In the genomic region with DNA sequence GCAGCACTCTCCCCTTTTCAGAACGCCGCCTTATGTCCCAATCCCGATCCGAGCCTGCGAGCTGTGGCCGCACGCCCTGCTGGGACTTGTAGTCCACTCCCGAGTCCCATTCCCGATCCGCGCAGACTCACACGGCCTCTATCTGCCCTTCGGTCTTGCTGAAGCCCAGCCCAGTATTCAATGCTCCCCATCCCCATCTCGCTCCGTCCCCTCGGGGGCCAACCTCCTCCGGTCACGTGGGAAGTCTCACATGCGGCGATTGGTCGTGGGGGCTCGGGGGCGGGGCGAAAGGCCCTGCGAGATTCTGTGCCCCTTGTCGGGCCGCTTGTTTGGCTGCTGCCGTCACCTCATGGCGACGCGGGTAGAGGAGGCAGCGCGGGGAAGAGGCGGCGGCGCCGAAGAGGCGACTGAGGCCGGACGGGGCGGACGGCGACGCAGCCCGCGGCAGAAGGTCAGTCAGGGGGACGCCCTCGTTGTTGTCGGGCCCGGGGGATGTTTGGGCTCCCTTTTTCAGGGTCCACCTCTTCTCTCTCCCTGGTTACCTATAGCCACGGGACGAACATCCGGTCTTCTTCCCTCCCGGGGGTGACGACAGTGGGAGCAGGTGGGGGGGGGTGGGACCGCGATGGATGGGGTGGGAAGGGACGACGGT, we compare ENCODE assay signal across 8 cellular contexts. TPM values are rescaled to one million over a fixed set of nuclear protein-coding genes. Genes with fewer than 3 reads are reported as not detected.
DNase-seq lines count a peak whose midpoint lies in the region; ATAC-seq, FAIRE-seq and TF ChIP-seq lines count a peak whose summit lies in the region.

TSS of gene TXLNG (plus strand) at position 328 of the 652 bp plus-strand sequence. CDS start at position 350, 22 bp downstream.

- POLR2A ChIA-PET in activated CD4-positive, alpha-beta memory T cell treated with anti-CD3 and anti-CD28 coated beads for 36 hours (lab: Charles Lee) = no interaction called here
- POLR2A ChIA-PET in HepG2 (lab: Yijun Ruan, JAX) = interaction anchor here (1.2 to 4.7 kb wide), 3 partner anchors 15 to 67 kb away, joined by 4 to 79 read pairs (median 6); partner anchors contain the start of gene SYAP1

- TF ChIP-seq CTCF in HepG2 (CRISPR knock-in tag; IDR thresholded peaks at IDR 0.05) = no peak

- no peak for TF ChIP-seq EP300 in HepG2 (IDR thresholded peaks at IDR 0.05; ENCODE audit: low read depth in 2 of 2, low read length in 2 of 2)
- no peak for TF ChIP-seq EP300 in HepG2 (CRISPR knock-in tag; IDR thresholded peaks at IDR 0.05; ENCODE audit: borderline replicate concordance)

- H3K27ac ChIP-seq in HepG2 (ENCODE audit: extremely low read length, insufficient read depth, low read length) = peak within 1 kb of the TSS; percentile 74

- peak; percentile 95 for DNase-seq in CD1c-positive myeloid dendritic cell (ENCODE audit: extremely low spot score)
- peak; percentile 99 for DNase-seq in NCI-H82 treated with DMSO at 0.1 percent for 48 hours (lab: John Stamatoyannopoulos, UW; ENCODE audit: unreplicated experiment)
- DNase-seq in activated CD4-positive, alpha-beta memory T cell treated with anti-CD3 and anti-CD28 coated beads for 36 hours = peak; percentile 96
- peak; percentile 98 to 99 for DNase-seq in dermis microvascular lymphatic vessel endothelial cell (ENCODE audit: low read depth in 2 of 2)
- peak; percentile 95 for DNase-seq in HepG2 (ENCODE audit: low spot score)
- peak; percentile 87 for DNase-seq in stimulated activated CD4-positive, alpha-beta T cell treated with anti-CD3 and anti-CD28 coated beads, Interleukin-4, amount 100 ng/mL, for 1 hour

- peak; percentile 99 for FAIRE-seq in HepG2 (lab: Jason Lieb, UNC)

- in situ Hi-C loops in HepG2 (cut with HindIII; ENCODE audit: extremely low pct_ligation_motif_present, low pct_unique_long_range_greater_than_20kb) = no loop called here

- no peaks in the 10 kb centered on the region for H3K27me3 ChIP-seq in HepG2 (ENCODE audit: control insufficient read depth in 1 of 2, insufficient read depth in 2 of 2, low read length in 2 of 2)

- peak; percentile 72 to 80 for TF ChIP-seq POLR2A in HepG2 (IDR thresholded peaks at IDR 0.05; ENCODE audit: insufficient read depth in 1 of 2, low read depth in 2 of 2, low read length in 2 of 2)

- peak within 1 kb of the TSS; percentile 69 for H2AFZ ChIP-seq in HepG2 (ENCODE audit: low read length)

- no TSS peak for BruUV-seq in HepG2 (replicated peaks; lab: Mats Ljungman, UMichigan)

- intact Hi-C loops in activated CD4-positive, alpha-beta memory T cell treated with anti-CD3 and anti-CD28 coated beads for 36 hours (cut with micrococcal nuclease) = loop anchor here (1.0 kb wide), 4 partner anchors 36 to 1111 kb away; partner anchors contain the start of genes RBBP7 and SYAP1
- intact Hi-C loops in HepG2 (cut with micrococcal nuclease; ENCODE audit: unreplicated experiment) = loop anchor here (10.0 kb wide), 1 partner anchor 71 kb away; the partner anchor contains the start of genes CTPS2 and SYAP1

- peak within 1 kb of the TSS; percentile 71 for H3K9ac ChIP-seq in HepG2 (ENCODE audit: insufficient read depth, low read depth, low read length)

- H3K4me1 Mint-ChIP-seq in activated CD4-positive, alpha-beta memory T cell treated with anti-CD3 and anti-CD28 coated beads for 36 hours (ENCODE audit: low read depth) = peaks cover 10% of the 10 kb centered on the region

- peaks cover 35% of the 10 kb centered on the region for H3K79me2 ChIP-seq in HepG2 (ENCODE audit: insufficient read depth, low read length)

- peaks cover 7% of the 10 kb centered on the region for H3K36me3 Mint-ChIP-seq in activated CD4-positive, alpha-beta memory T cell treated with anti-CD3 and anti-CD28 coated beads for 36 hours

- H3K36me3 ChIP-seq in HepG2 (replicated peaks in 1 of 2; ENCODE audit: control insufficient read depth in 1 of 2, insufficient read depth in 2 of 2, low read length in 2 of 2) = 0 out of 5 replicates have a peak, but pooled peaks cover 0 to 1% of the 10 kb centered on the region in 2 experiments

- H3K9me3 ChIP-seq in HepG2 (ENCODE audit: low read length) = no peaks in the 10 kb centered on the region

- H3K27ac Mint-ChIP-seq in activated CD4-positive, alpha-beta memory T cell treated with anti-CD3 and anti-CD28 coated beads for 36 hours = peak within 1 kb of the TSS; percentile 77

- no peaks in the 10 kb centered on the region for H3K9me3 Mint-ChIP-seq in activated CD4-positive, alpha-beta memory T cell treated with anti-CD3 and anti-CD28 coated beads for 36 hours

- H3K27me3 Mint-ChIP-seq in activated CD4-positive, alpha-beta memory T cell treated with anti-CD3 and anti-CD28 coated beads for 36 hours = no peaks in the 10 kb centered on the region

- no peak for TF ChIP-seq RAD21 in HepG2 (CRISPR knock-in tag; IDR thresholded peaks at IDR 0.05)

- H3K4me3 ChIP-seq in HepG2 (replicated peaks in 1 of 3; ENCODE audit: insufficient read depth in 1 of 3, low read depth in 2 of 3, low read length in 3 of 3) = peak within 1 kb of the TSS; percentile 69 to 84 (median 71)

- H3K4me2 ChIP-seq in HepG2 (ENCODE audit: low read depth, low read length) = peak within 1 kb of the TSS; percentile 76

- ATAC-seq in GM19438 (IDR thresholded peaks at IDR 0.05; ENCODE audit: low read depth, unreplicated experiment) (peak; percentile 99), HG03575 (IDR thresholded peaks at IDR 0.05; ENCODE audit: extremely low read depth, insufficient number of reproducible peaks, low FRiP score, unreplicated experiment) (peak; percentile 99), HepG2 (peak; percentile 97)

- no CpG with 5 or more reads among the region's 59 CpGs for WGBS in HepG2 (ENCODE audit: low lambda C conversion rate)

- H3K4me3 Mint-ChIP-seq in activated CD4-positive, alpha-beta memory T cell treated with anti-CD3 and anti-CD28 coated beads for 36 hours = peak within 1 kb of the TSS; percentile 86

- no peaks in the 10 kb centered on the region for H4K20me1 ChIP-seq in HepG2 (ENCODE audit: insufficient read depth, low read length)

- H3K4me1 ChIP-seq in HepG2 (ENCODE audit: insufficient read depth, low read length) = peaks cover 26% of the 10 kb centered on the region

- CTCF ChIA-PET in activated CD4-positive, alpha-beta memory T cell treated with anti-CD3 and anti-CD28 coated beads for 36 hours (lab: Charles Lee) = interaction anchor here (0.6 kb wide), 1 partner anchor 305 kb away, joined by 5 read pairs; no protein-coding TSS in a partner anchor
- CTCF ChIA-PET in HepG2 (lab: Yijun Ruan, JAX; ENCODE audit: low intra/inter-chr PET ratio, low total read pairs) = no interaction called here

TF ChIP-seq in HepG2, 621 proteins besides CTCF, POLR2A, EP300 and RAD21 (continues in another document):
- TF ChIP-seq SP1 (IDR thresholded peaks at IDR 0.05) (no peak), SP1 (CRISPR knock-in tag; IDR thresholded peaks at IDR 0.05) (peak; percentile 47; the same call in 1 of the 2 replicates), TFDP2 (CRISPR knock-in tag; IDR thresholded peaks at IDR 0.05) (peak; percentile 41; the same call in 1 of the 2 replicates), BHLHE40 (IDR thresholded peaks at IDR 0.05; ENCODE audit: low read length) (no peak), ZNF350 (CRISPR knock-in tag; IDR thresholded peaks at IDR 0.05; ENCODE audit: borderline replicate concordance, low read depth) (peak; percentile 51; the same call in 1 of the 2 replicates), HOXA3 (CRISPR knock-in tag; IDR thresholded peaks at IDR 0.05) (peak; percentile 38; the same call in 1 of the 2 replicates), JARID2 (CRISPR knock-in tag; IDR thresholded peaks at IDR 0.05; ENCODE audit: insufficient replicate concordance) (no peak), RBM39 (IDR thresholded peaks at IDR 0.05; ENCODE audit: low read depth, low read length, poor library complexity, severe bottlenecking) (peak; percentile 73), CENPX (CRISPR knock-in tag; IDR thresholded peaks at IDR 0.05) (no peak), ZNF709 (CRISPR knock-in tag; IDR thresholded peaks at IDR 0.05) (0 out of 2 replicates have a peak, but pooled peaks have one; percentile 31)

RNA-seq across cellular contexts. Expression of gene TXLNG, which starts in this region (rescaled TPM):
- 10 to 100 TPM; 14.2 to 15.1 TPM for total RNA-seq in activated CD4-positive, alpha-beta memory T cell treated with anti-CD3 and anti-CD28 coated beads for 36 hours
- 4.9 and 5.3 TPM in 2 replicates for total RNA-seq in dermis microvascular lymphatic vessel endothelial cell
- total RNA-seq in HepG2 (2016; rRNA removed; fragmentation: Illumina TruSeq; extraction: Trizol) = 13.1 and 17.8 TPM in 2 replicates
- 1.6 and 2.4 TPM in 2 replicates for total RNA-seq in HepG2 (2016; cell fraction: cytosol; rRNA removed; fragmentation: Illumina TruSeq; extraction: Trizol; ENCODE audit: low read depth)
- 13.0 and 18.0 TPM in 2 replicates for total RNA-seq in HepG2 (2016; cell fraction: insoluble cytoplasmic fraction; rRNA removed; fragmentation: Illumina TruSeq; extraction: Trizol)
- total RNA-seq in HepG2 (2016; cell fraction: membrane; rRNA removed; fragmentation: Illumina TruSeq; extraction: Trizol) = 6.0 and 6.6 TPM in 2 replicates
- total RNA-seq in HepG2 (2016; cell fraction: nucleus; rRNA removed; fragmentation: Illumina TruSeq; extraction: Trizol) = 9.1 and 10.1 TPM in 2 replicates
- 13.4 and 15.5 TPM in 2 replicates for polyA plus RNA-seq in HepG2 (2011; rRNA removed)
- 6.4 and 10.9 TPM in 2 replicates for polyA plus RNA-seq in HepG2 (2011; cell fraction: cytosol; rRNA removed)
- polyA plus RNA-seq in HepG2 (2011; cell fraction: nucleus; rRNA removed) = 7.6 and 12.0 TPM in 2 replicates
- polyA plus RNA-seq in HepG2 (2012) = 11.8 and 13.5 TPM in 2 replicates
- polyA plus RNA-seq in HepG2 (2016; cell fraction: cytosol; fragmentation: Illumina TruSeq; extraction: Trizol; ENCODE audit: low read depth) = 0.61 and 0.70 TPM in 2 replicates
- 18.7 and 19.3 TPM in 2 replicates for polyA plus RNA-seq in HepG2 (2016; cell fraction: insoluble cytoplasmic fraction; fragmentation: Illumina TruSeq; extraction: Trizol; ENCODE audit: low read depth)
- polyA plus RNA-seq in HepG2 (2016; cell fraction: membrane; fragmentation: Illumina TruSeq; extraction: Trizol; ENCODE audit: low read depth) = 2.4 and 3.2 TPM in 2 replicates
- 18.0 and 18.4 TPM in 2 replicates for polyA plus RNA-seq in HepG2 (2016; cell fraction: nucleus; fragmentation: Illumina TruSeq; extraction: Trizol; ENCODE audit: insufficient read depth, low read depth)
- 5.1 and 21.6 TPM in 2 replicates for polyA minus RNA-seq in HepG2 (2011; rRNA and poly(A)+ RNA removed; ENCODE audit: low replicate concordance)
- 6.6 and 8.6 TPM in 2 replicates for polyA minus RNA-seq in HepG2 (2011; cell fraction: cytosol; rRNA and poly(A)+ RNA removed)
- 8.1 and 11.6 TPM in 2 replicates for polyA minus RNA-seq in HepG2 (2011; cell fraction: nucleus; rRNA and poly(A)+ RNA removed)

Comparison
In these comparisons a context has a peak if more than half of its experiments do, and no peak if none do; other contexts are left out.
1. Peak in every context shown above with its lines: DNase-seq, ATAC-seq, H3K4me3 ChIP-seq and H3K27ac ChIP-seq.